In the genomic region with DNA sequence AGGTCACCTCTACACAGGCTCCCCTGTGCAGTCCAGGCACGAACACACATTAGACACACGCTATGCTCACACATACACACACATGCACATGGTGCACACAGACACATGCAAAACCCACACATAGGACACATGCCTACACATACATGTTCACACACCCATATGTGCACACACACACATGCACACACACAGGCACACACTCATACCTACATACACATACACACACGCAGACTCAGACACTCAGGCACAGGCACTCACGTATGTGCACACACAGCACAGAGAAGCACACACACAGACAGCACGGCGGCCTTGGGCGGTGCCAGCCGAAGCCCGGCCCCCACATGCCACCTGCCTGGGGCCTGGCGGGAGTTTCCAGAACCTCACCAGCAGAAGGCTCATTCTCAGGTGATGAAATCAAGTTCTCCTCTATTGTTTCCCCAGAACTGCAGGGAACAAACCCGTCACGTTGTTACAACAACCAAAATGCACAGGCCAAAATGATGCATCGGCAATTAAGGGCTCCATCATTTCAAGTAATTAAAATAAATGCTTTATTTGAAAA, we compare ENCODE assay signal across 1 cellular context.
TF ChIP-seq lines count a peak whose summit lies in the region.

No MANE protein-coding gene starts in this region.

TF ChIP-seq in K562, 482 proteins besides CTCF, POLR2A, EP300 and RAD21 (continued from another document and continues in another):
- TF ChIP-seq ZNF24 (IDR thresholded peaks at IDR 0.05): 0 out of 2 replicates have a peak, but pooled peaks have one; percentile 29
- TF ChIP-seq, protein P1, sequence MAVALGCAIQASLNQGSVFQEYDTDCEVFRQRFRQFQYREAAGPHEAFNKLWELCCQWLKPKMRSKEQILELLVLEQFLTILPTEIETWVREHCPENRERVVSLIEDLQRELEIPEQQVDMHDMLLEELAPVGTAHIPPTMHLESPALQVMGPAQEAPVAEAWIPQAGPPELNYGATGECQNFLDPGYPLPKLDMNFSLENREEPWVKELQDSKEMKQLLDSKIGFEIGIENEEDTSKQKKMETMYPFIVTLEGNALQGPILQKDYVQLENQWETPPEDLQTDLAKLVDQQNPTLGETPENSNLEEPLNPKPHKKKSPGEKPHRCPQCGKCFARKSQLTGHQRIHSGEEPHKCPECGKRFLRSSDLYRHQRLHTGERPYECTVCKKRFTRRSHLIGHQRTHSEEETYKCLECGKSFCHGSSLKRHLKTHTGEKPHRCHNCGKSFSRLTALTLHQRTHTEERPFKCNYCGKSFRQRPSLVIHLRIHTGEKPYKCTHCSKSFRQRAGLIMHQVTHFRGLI (CRISPR knock-in tag; IDR thresholded peaks at IDR 0.05): no peak
- peak; percentile 78; the same call in 1 of the 2 replicates for TF ChIP-seq TARDBP (IDR thresholded peaks at IDR 0.05)
- no peak for TF ChIP-seq PML (IDR thresholded peaks at IDR 0.05; ENCODE audit: low read length)
- TF ChIP-seq, protein P2, sequence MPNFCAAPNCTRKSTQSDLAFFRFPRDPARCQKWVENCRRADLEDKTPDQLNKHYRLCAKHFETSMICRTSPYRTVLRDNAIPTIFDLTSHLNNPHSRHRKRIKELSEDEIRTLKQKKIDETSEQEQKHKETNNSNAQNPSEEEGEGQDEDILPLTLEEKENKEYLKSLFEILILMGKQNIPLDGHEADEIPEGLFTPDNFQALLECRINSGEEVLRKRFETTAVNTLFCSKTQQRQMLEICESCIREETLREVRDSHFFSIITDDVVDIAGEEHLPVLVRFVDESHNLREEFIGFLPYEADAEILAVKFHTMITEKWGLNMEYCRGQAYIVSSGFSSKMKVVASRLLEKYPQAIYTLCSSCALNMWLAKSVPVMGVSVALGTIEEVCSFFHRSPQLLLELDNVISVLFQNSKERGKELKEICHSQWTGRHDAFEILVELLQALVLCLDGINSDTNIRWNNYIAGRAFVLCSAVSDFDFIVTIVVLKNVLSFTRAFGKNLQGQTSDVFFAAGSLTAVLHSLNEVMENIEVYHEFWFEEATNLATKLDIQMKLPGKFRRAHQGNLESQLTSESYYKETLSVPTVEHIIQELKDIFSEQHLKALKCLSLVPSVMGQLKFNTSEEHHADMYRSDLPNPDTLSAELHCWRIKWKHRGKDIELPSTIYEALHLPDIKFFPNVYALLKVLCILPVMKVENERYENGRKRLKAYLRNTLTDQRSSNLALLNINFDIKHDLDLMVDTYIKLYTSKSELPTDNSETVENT (CRISPR knock-in tag; IDR thresholded peaks at IDR 0.05): peak; percentile 69; the same call in 1 of the 2 replicates
- TF ChIP-seq, protein P3, sequence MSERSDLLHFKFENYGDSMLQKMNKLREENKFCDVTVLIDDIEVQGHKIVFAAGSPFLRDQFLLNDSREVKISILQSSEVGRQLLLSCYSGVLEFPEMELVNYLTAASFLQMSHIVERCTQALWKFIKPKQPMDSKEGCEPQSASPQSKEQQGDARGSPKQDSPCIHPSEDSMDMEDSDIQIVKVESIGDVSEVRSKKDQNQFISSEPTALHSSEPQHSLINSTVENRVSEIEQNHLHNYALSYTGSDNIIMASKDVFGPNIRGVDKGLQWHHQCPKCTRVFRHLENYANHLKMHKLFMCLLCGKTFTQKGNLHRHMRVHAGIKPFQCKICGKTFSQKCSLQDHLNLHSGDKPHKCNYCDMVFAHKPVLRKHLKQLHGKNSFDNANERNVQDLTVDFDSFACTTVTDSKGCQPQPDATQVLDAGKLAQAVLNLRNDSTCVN (CRISPR knock-in tag; IDR thresholded peaks at IDR 0.05): peak; percentile 72; the same call in 1 of the 2 replicates
- peak; percentile 80 for TF ChIP-seq SMARCA5 (IDR thresholded peaks at IDR 0.05)
- TF ChIP-seq, protein P4, sequence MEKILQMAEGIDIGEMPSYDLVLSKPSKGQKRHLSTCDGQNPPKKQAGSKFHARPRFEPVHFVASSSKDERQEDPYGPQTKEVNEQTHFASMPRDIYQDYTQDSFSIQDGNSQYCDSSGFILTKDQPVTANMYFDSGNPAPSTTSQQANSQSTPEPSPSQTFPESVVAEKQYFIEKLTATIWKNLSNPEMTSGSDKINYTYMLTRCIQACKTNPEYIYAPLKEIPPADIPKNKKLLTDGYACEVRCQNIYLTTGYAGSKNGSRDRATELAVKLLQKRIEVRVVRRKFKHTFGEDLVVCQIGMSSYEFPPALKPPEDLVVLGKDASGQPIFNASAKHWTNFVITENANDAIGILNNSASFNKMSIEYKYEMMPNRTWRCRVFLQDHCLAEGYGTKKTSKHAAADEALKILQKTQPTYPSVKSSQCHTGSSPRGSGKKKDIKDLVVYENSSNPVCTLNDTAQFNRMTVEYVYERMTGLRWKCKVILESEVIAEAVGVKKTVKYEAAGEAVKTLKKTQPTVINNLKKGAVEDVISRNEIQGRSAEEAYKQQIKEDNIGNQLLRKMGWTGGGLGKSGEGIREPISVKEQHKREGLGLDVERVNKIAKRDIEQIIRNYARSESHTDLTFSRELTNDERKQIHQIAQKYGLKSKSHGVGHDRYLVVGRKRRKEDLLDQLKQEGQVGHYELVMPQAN (IDR thresholded peaks at IDR 0.05; ENCODE audit: borderline replicate concordance): peak; percentile 38; the same call in 1 of the 2 replicates
- TF ChIP-seq, protein P5, sequence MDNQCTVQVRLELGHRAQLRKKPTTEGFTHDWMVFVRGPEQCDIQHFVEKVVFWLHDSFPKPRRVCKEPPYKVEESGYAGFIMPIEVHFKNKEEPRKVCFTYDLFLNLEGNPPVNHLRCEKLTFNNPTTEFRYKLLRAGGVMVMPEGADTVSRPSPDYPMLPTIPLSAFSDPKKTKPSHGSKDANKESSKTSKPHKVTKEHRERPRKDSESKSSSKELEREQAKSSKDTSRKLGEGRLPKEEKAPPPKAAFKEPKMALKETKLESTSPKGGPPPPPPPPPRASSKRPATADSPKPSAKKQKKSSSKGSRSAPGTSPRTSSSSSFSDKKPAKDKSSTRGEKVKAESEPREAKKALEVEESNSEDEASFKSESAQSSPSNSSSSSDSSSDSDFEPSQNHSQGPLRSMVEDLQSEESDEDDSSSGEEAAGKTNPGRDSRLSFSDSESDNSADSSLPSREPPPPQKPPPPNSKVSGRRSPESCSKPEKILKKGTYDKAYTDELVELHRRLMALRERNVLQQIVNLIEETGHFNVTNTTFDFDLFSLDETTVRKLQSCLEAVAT (IDR thresholded peaks at IDR 0.05): peak; percentile 43 to 56; a peak in 1 of 4 replicates
- TF ChIP-seq HDAC1 (IDR thresholded peaks at IDR 0.05): peak in 1 of 2 experiments; percentile 76; a peak in 2 of 4 replicates
- TF ChIP-seq HDGF (IDR thresholded peaks at IDR 0.05): peak; percentile 99
- TF ChIP-seq ZNF311 (CRISPR knock-in tag; IDR thresholded peaks at IDR 0.05): no peak
- peak; percentile 73 for TF ChIP-seq ARHGAP35 (IDR thresholded peaks at IDR 0.05; ENCODE audit: partially characterized antibody)
- peak; percentile 50 for TF ChIP-seq PHF20 (IDR thresholded peaks at IDR 0.05; ENCODE audit: partially characterized antibody)
- TF ChIP-seq KDM4B (IDR thresholded peaks at IDR 0.05; ENCODE audit: borderline replicate concordance in 2 of 2, low read depth in 1 of 2): 0 out of 4 replicates have a peak, but pooled peaks of 1 of the 2 experiments have one; percentile 40
- TF ChIP-seq, protein P6, sequence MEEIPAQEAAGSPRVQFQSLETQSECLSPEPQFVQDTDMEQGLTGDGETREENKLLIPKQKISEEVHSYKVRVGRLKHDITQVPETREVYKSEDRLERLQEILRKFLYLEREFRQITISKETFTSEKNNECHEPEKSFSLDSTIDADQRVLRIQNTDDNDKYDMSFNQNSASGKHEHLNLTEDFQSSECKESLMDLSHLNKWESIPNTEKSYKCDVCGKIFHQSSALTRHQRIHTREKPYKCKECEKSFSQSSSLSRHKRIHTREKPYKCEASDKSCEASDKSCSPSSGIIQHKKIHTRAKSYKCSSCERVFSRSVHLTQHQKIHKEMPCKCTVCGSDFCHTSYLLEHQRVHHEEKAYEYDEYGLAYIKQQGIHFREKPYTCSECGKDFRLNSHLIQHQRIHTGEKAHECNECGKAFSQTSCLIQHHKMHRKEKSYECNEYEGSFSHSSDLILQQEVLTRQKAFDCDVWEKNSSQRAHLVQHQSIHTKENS (CRISPR knock-in tag; IDR thresholded peaks at IDR 0.05): no peak
- no peak for TF ChIP-seq ZBTB1 (CRISPR knock-in tag; IDR thresholded peaks at IDR 0.05; ENCODE audit: borderline replicate concordance, low read depth)
- TF ChIP-seq, protein P7, sequence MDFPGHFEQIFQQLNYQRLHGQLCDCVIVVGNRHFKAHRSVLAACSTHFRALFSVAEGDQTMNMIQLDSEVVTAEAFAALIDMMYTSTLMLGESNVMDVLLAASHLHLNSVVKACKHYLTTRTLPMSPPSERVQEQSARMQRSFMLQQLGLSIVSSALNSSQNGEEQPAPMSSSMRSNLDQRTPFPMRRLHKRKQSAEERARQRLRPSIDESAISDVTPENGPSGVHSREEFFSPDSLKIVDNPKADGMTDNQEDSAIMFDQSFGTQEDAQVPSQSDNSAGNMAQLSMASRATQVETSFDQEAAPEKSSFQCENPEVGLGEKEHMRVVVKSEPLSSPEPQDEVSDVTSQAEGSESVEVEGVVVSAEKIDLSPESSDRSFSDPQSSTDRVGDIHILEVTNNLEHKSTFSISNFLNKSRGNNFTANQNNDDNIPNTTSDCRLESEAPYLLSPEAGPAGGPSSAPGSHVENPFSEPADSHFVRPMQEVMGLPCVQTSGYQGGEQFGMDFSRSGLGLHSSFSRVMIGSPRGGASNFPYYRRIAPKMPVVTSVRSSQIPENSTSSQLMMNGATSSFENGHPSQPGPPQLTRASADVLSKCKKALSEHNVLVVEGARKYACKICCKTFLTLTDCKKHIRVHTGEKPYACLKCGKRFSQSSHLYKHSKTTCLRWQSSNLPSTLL (IDR thresholded peaks at IDR 0.05): peak; percentile 27; the same call in 1 of the 2 replicates
- peak; percentile 40 for TF ChIP-seq NCOA4 (IDR thresholded peaks at IDR 0.05; ENCODE audit: partially characterized antibody)
- TF ChIP-seq CREBBP (IDR thresholded peaks at IDR 0.05; ENCODE audit: low read depth, low read length): peak; percentile 51
- TF ChIP-seq LARP7 (IDR thresholded peaks at IDR 0.05): peak; percentile 94; the same call in 1 of the 2 replicates
- TF ChIP-seq XRCC4 (IDR thresholded peaks at IDR 0.05; ENCODE audit: extremely low read depth, insufficient read depth, insufficient read length): no peak
- TF ChIP-seq ZNF316 (IDR thresholded peaks at IDR 0.05): peak; percentile 84
- 0 out of 2 replicates have a peak, but pooled peaks have one; percentile 9 for TF ChIP-seq ZC3H11A (IDR thresholded peaks at IDR 0.05; ENCODE audit: low read depth, low read length)
- TF ChIP-seq ELF4 (CRISPR knock-in tag; IDR thresholded peaks at IDR 0.05): 0 out of 2 replicates have a peak, but pooled peaks have one; percentile 69
- TF ChIP-seq TSC22D4 (tag; IDR thresholded peaks at IDR 0.05): peak; percentile 94; the same call in 1 of the 2 replicates
- TF ChIP-seq SETDB1 (IDR thresholded peaks at IDR 0.05; ENCODE audit: low read length): peak; percentile 55
- peak; percentile 37 for TF ChIP-seq CHD1 (IDR thresholded peaks at IDR 0.05; ENCODE audit: low read length)
- TF ChIP-seq, protein P8, sequence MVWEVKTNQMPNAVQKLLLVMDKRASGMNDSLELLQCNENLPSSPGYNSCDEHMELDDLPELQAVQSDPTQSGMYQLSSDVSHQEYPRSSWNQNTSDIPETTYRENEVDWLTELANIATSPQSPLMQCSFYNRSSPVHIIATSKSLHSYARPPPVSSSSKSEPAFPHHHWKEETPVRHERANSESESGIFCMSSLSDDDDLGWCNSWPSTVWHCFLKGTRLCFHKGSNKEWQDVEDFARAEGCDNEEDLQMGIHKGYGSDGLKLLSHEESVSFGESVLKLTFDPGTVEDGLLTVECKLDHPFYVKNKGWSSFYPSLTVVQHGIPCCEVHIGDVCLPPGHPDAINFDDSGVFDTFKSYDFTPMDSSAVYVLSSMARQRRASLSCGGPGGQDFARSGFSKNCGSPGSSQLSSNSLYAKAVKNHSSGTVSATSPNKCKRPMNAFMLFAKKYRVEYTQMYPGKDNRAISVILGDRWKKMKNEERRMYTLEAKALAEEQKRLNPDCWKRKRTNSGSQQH (CRISPR knock-in tag; IDR thresholded peaks at IDR 0.05): peak; percentile 28; the same call in 1 of the 2 replicates
- TF ChIP-seq POLR2G (IDR thresholded peaks at IDR 0.05; ENCODE audit: low read depth, low read length): 0 out of 2 replicates have a peak, but pooled peaks have one; percentile 20
- no peak for TF ChIP-seq NR4A1 (CRISPR knock-in tag; IDR thresholded peaks at IDR 0.05)
- 0 out of 2 replicates have a peak, but pooled peaks have one; percentile 24 for TF ChIP-seq NR4A1 (tag; IDR thresholded peaks at IDR 0.05)
- TF ChIP-seq, protein P9, sequence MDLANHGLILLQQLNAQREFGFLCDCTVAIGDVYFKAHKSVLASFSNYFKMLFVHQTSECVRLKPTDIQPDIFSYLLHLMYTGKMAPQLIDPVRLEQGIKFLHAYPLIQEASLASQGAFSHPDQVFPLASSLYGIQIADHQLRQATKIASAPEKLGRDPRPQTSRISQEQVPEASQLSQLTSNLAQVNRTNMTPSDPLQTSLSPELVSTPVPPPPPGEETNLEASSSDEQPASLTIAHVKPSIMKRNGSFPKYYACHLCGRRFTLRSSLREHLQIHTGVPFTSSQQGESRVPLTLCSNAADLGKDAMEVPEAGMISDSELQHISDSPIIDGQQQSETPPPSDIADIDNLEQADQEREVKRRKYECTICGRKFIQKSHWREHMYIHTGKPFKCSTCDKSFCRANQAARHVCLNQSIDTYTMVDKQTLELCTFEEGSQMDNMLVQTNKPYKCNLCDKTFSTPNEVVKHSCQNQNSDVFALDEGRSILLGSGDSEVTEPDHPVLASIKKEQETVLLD (IDR thresholded peaks at IDR 0.05): peak; percentile 43; the same call in 1 of the 2 replicates
- no peak for TF ChIP-seq KLF10 (CRISPR knock-in tag; IDR thresholded peaks at IDR 0.05)
- peak; percentile 7 for TF ChIP-seq HMGN3 (IDR thresholded peaks at IDR 0.05; ENCODE audit: borderline replicate concordance, extremely low read depth, insufficient read length, low read depth, low read length)
- TF ChIP-seq OTX1 (CRISPR knock-in tag; IDR thresholded peaks at IDR 0.05): peak; percentile 38; the same call in 1 of the 2 replicates
- peak; percentile 50; the same call in 1 of the 2 replicates for TF ChIP-seq HDAC8 (tag; IDR thresholded peaks at IDR 0.05)
- TF ChIP-seq NFRKB (IDR thresholded peaks at IDR 0.05; ENCODE audit: low read depth): 0 out of 2 replicates have a peak, but pooled peaks have one; percentile 49
- TF ChIP-seq EHMT2 (IDR thresholded peaks at IDR 0.05): peak; percentile 49; the same call in 1 of the 2 replicates
- TF ChIP-seq PHB2 (IDR thresholded peaks at IDR 0.05; ENCODE audit: low read depth): 0 out of 2 replicates have a peak, but pooled peaks have one; percentile 22
- TF ChIP-seq, protein P10, sequence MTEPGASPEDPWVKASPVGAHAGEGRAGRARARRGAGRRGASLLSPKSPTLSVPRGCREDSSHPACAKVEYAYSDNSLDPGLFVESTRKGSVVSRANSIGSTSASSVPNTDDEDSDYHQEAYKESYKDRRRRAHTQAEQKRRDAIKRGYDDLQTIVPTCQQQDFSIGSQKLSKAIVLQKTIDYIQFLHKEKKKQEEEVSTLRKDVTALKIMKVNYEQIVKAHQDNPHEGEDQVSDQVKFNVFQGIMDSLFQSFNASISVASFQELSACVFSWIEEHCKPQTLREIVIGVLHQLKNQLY (CRISPR knock-in tag; conservative IDR thresholded peaks at IDR 0.05): peak in 1 of 2 experiments; percentile 29; a peak in 1 of 4 replicates
- TF ChIP-seq CC2D1A (IDR thresholded peaks at IDR 0.05): no peak
- TF ChIP-seq HLTF (IDR thresholded peaks at IDR 0.05): peak; percentile 88
